8 cellular contexts compared by ENCODE assay signal in genomic region chr7:116258734-116259133, GRCh38. TPM values are rescaled to one million over a fixed set of nuclear protein-coding genes. Genes with fewer than 3 reads are reported as not detected.
DNase-seq lines count a peak whose midpoint lies in the region; ATAC-seq and TF ChIP-seq lines count a peak whose summit lies in the region.

No MANE protein-coding gene starts in this region.

- H3K27me3 Mint-ChIP-seq in activated CD4-positive, alpha-beta T cell treated with anti-CD3 and anti-CD28 coated beads, Interleukin-2, amount 10 ng/mL, durations not matched to agents 7 days and 5 days, result no peaks in the 10 kb centered on the region

- no peaks in the 10 kb centered on the region for H3K36me3 ChIP-seq in psoas muscle (ENCODE audit: insufficient read depth in 1 of 2, low read depth in 1 of 2)

- H3K4me1 Mint-ChIP-seq in activated CD4-positive, alpha-beta T cell treated with anti-CD3 and anti-CD28 coated beads, Interleukin-2, amount 10 ng/mL, durations not matched to agents 7 days and 5 days, result peaks cover 11% of the 10 kb centered on the region

- H3K27ac ChIP-seq in psoas muscle, result no peak overlapping the region

- peak; percentile 91 for TF ChIP-seq CTCF in psoas muscle (IDR thresholded peaks at IDR 0.05)

- POLR2A ChIA-PET in activated CD4-positive, alpha-beta T cell treated with anti-CD3 and anti-CD28 coated beads, Interleukin-2, amount 10 ng/mL, durations not matched to agents 7 days and 5 days (lab: Charles Lee), result interaction anchor here (0.6 kb wide), 1 partner anchor 1054 kb away, joined by 4 read pairs; no protein-coding TSS in a partner anchor

- H3K9me3 ChIP-seq in psoas muscle, result no peaks in the 10 kb centered on the region

- 0 to 3% (median 1%) methylated on average over 2 of the region's 2 CpGs for WGBS in psoas muscle, 3 donors

- intact Hi-C loops in psoas muscle (cut with DNase I), result loop anchor here (1.0 to 10.0 kb wide), 4 partner anchors 83 to 556 kb away; partner anchors contain the start of gene CAV1 (in 1 of the 2)

- CTCF ChIA-PET in activated CD4-positive, alpha-beta T cell treated with anti-CD3 and anti-CD28 coated beads, Interleukin-2, amount 10 ng/mL, durations not matched to agents 7 days and 5 days (lab: Charles Lee), result interaction anchor here (0.7 to 1.7 kb wide), 5 partner anchors 11 to 330 kb away, joined by 3 to 6 read pairs (median 4); partner anchors contain the start of gene TES

- H3K9me3 Mint-ChIP-seq in activated CD4-positive, alpha-beta T cell treated with anti-CD3 and anti-CD28 coated beads, Interleukin-2, amount 10 ng/mL, durations not matched to agents 7 days and 5 days, result no peaks in the 10 kb centered on the region

- no peaks in the 10 kb centered on the region for H3K27me3 ChIP-seq in psoas muscle (ENCODE audit: insufficient read depth in 3 of 3, low read length in 2 of 3)

- peaks cover 34% of the 10 kb centered on the region for H3K36me3 Mint-ChIP-seq in activated CD4-positive, alpha-beta T cell treated with anti-CD3 and anti-CD28 coated beads, Interleukin-2, amount 10 ng/mL, durations not matched to agents 7 days and 5 days (ENCODE audit: low read depth)

- H3K4me3 ChIP-seq in psoas muscle, result no peak overlapping the region

- H3K27ac Mint-ChIP-seq in activated CD4-positive, alpha-beta T cell treated with anti-CD3 and anti-CD28 coated beads, Interleukin-2, amount 10 ng/mL, durations not matched to agents 7 days and 5 days, result no peak overlapping the region

- peaks cover 6% of the 10 kb centered on the region for H3K4me1 ChIP-seq in psoas muscle

- no peak overlapping the region for H3K4me3 Mint-ChIP-seq in activated CD4-positive, alpha-beta T cell treated with anti-CD3 and anti-CD28 coated beads, Interleukin-2, amount 10 ng/mL, durations not matched to agents 7 days and 5 days

- DNase-seq in NCI-H146 (lab: John Stamatoyannopoulos, UW), result peak; percentile 2
- DNase-seq in NCI-H146 treated with DMSO at 0.1 percent for 48 hours (lab: John Stamatoyannopoulos, UW; ENCODE audit: unreplicated experiment), result no peak
- peak; percentile 33 for DNase-seq in NCI-H1092 treated with DMSO at 0.1 percent for 48 hours (lab: John Stamatoyannopoulos, UW)
- DNase-seq in activated CD4-positive, alpha-beta T cell treated with anti-CD3 and anti-CD28 coated beads, Interleukin-2, amount 10 ng/mL, durations not matched to agents 7 days and 5 days, result peak; percentile 50
- peak; percentile 46 for DNase-seq in foreskin melanocyte
- DNase-seq in psoas muscle, result no peak
- DNase-seq in NK-92 treated with Interleukin-12 subunit alpha and Interleukin-12 subunit beta, amount 100 ng/mL, for 24 hours (lab: John Stamatoyannopoulos, UW), result no peak

- ATAC-seq in GM21528 (IDR thresholded peaks at IDR 0.05; ENCODE audit: low FRiP score, unreplicated experiment) (peak; percentile 52), psoas muscle (peak; percentile 57 to 89 (median 70))

RNA-seq across cellular contexts. Expression of gene TES, which starts 48.4 kb away (rescaled TPM):
- 100 to 1,000 TPM; 139 to 140 TPM for total RNA-seq in activated CD4-positive, alpha-beta T cell treated with anti-CD3 and anti-CD28 coated beads, Interleukin-2, amount 10 ng/mL, durations not matched to agents 7 days and 5 days
- 1 to 10 TPM; 3.4 to 8.1 (median 6.3) TPM for total RNA-seq in psoas muscle
- 1 to 10 TPM; 2.9 to 6.7 (median 4.2) TPM for polyA plus RNA-seq in psoas muscle

Comparison
In these comparisons a context has a peak if more than half of its experiments do, and no peak if none do; other contexts are left out.
1. DNase-seq: peak in NCI-H146 (single experiment), NCI-H1092 treated with DMSO at 0.1 percent for 48 hours (single experiment), activated CD4-positive, alpha-beta T cell treated with anti-CD3 and anti-CD28 coated beads, Interleukin-2, amount 10 ng/mL, durations not matched to agents 7 days and 5 days (single experiment) and foreskin melanocyte (single experiment); none in NCI-H146 treated with DMSO at 0.1 percent for 48 hours (single experiment), psoas muscle (0 of 2) and NK-92 treated with Interleukin-12 subunit alpha and Interleukin-12 subunit beta, amount 100 ng/mL, for 24 hours (single experiment).
2. RNA of gene TES, which starts 48.4 kb away (total RNA-seq): 139 to 140 TPM in activated CD4-positive, alpha-beta T cell treated with anti-CD3 and anti-CD28 coated beads, Interleukin-2, amount 10 ng/mL, durations not matched to agents 7 days and 5 days; 3.4 to 8.1 TPM in psoas muscle; every median in the first group is over 10 times any median in the second.